In the genomic region with DNA sequence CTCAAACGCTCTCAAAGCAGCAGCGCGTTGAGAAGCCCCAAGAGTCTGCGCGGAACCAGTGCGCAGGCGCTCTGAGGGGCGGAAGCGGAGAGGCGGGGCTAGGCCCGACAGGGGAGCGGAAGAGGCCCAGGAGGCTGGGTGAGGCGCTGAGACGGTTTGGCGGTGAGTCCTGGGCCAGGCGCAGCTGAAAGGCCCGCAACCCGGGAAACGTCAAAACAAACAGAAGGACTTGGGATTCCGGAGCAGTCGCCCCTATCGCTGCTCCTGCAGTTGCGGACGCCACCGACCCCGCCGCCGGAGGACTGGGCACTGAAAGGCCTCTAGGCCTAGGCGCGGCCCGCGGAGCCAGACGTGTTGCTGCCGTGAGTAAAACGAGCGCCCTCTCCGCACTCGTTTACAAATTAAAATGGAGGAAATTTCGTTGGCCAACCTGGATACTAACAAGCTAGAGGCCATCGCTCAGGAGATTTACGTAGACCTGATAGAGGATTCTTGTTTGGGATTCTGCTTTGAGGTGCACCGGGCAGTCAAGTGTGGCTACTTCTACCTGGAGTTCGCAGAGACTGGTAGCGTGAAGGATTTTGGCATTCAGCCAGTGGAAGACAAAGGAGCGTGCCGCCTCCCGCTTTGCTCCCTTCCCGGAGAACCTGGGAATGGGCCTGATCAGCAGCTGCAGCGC, we compare ENCODE assay signal across 1 cellular context.
TF ChIP-seq lines count a peak whose summit lies in the region.

A gene with protein sequence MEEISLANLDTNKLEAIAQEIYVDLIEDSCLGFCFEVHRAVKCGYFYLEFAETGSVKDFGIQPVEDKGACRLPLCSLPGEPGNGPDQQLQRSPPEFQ (plus strand): TSS at position 129 of the 679 bp plus-strand sequence. CDS start 278 bp downstream, at position 407.

TF ChIP-seq in HepG2, 621 proteins besides CTCF, POLR2A, EP300 and RAD21 (continued from another document and continues in another):
- TF ChIP-seq, protein P1, sequence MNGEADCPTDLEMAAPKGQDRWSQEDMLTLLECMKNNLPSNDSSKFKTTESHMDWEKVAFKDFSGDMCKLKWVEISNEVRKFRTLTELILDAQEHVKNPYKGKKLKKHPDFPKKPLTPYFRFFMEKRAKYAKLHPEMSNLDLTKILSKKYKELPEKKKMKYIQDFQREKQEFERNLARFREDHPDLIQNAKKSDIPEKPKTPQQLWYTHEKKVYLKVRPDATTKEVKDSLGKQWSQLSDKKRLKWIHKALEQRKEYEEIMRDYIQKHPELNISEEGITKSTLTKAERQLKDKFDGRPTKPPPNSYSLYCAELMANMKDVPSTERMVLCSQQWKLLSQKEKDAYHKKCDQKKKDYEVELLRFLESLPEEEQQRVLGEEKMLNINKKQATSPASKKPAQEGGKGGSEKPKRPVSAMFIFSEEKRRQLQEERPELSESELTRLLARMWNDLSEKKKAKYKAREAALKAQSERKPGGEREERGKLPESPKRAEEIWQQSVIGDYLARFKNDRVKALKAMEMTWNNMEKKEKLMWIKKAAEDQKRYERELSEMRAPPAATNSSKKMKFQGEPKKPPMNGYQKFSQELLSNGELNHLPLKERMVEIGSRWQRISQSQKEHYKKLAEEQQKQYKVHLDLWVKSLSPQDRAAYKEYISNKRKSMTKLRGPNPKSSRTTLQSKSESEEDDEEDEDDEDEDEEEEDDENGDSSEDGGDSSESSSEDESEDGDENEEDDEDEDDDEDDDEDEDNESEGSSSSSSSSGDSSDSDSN (CRISPR knock-in tag; IDR thresholded peaks at IDR 0.05) = peak; percentile 86
- TF ChIP-seq ZNF24 (IDR thresholded peaks at IDR 0.05) (no peak), HOXA5 (CRISPR knock-in tag; IDR thresholded peaks at IDR 0.05) (peak; percentile 71), ZBTB1 (CRISPR knock-in tag; IDR thresholded peaks at IDR 0.05; ENCODE audit: borderline replicate concordance) (no peak), ZNF879 (CRISPR knock-in tag; IDR thresholded peaks at IDR 0.05) (peak; percentile 89; the same call in 1 of the 2 replicates), ZNF761 (CRISPR knock-in tag; conservative IDR thresholded peaks at IDR 0.05) (no peak), NKX3-1 (CRISPR knock-in tag; IDR thresholded peaks at IDR 0.05) (no peak), HOXA3 (CRISPR knock-in tag; IDR thresholded peaks at IDR 0.05) (peak; percentile 57; the same call in 1 of the 2 replicates), ZNF3 (CRISPR knock-in tag; IDR thresholded peaks at IDR 0.05) (0 out of 2 replicates have a peak, but pooled peaks have one; percentile 35), SIN3A (IDR thresholded peaks at IDR 0.05; ENCODE audit: borderline replicate concordance, low read depth, low read length) (peak; percentile 54; the same call in 1 of the 2 replicates), NFATC3 (CRISPR knock-in tag; IDR thresholded peaks at IDR 0.05) (no peak), ZNF644 (CRISPR knock-in tag; IDR thresholded peaks at IDR 0.05; ENCODE audit: low read depth) (no peak), RFXAP (CRISPR knock-in tag; IDR thresholded peaks at IDR 0.05; ENCODE audit: borderline replicate concordance) (no peak), YEATS2 (CRISPR knock-in tag; IDR thresholded peaks at IDR 0.05; ENCODE audit: borderline replicate concordance) (peak; percentile 94), MBD4 (IDR thresholded peaks at IDR 0.05; ENCODE audit: borderline replicate concordance, low read length) (no peak), MEIS2 (CRISPR knock-in tag; IDR thresholded peaks at IDR 0.05) (peak; percentile 71), NR2C2 (CRISPR knock-in tag; IDR thresholded peaks at IDR 0.05; ENCODE audit: borderline replicate concordance) (peak; percentile 16; the same call in 1 of the 2 replicates), ZNF546 (CRISPR knock-in tag; conservative IDR thresholded peaks at IDR 0.05) (no peak; the same call in 1 of the 2 replicates), ZNF569 (CRISPR knock-in tag; IDR thresholded peaks at IDR 0.05; ENCODE audit: borderline replicate concordance) (no peak), CEBPG (CRISPR knock-in tag; IDR thresholded peaks at IDR 0.05) (no peak), SSRP1 (CRISPR knock-in tag; IDR thresholded peaks at IDR 0.05) (no peak), ZNF598 (CRISPR knock-in tag; IDR thresholded peaks at IDR 0.05; ENCODE audit: borderline replicate concordance) (0 out of 2 replicates have a peak, but pooled peaks have one; percentile 34), CENPT (CRISPR knock-in tag; IDR thresholded peaks at IDR 0.05; ENCODE audit: low read depth) (no peak), FOSL2 (CRISPR knock-in tag; IDR thresholded peaks at IDR 0.05) (no peak), TMF1 (CRISPR knock-in tag; IDR thresholded peaks at IDR 0.05; ENCODE audit: low read depth) (peak; percentile 69; the same call in 1 of the 2 replicates), FOXJ3 (CRISPR knock-in tag; IDR thresholded peaks at IDR 0.05; ENCODE audit: borderline replicate concordance) (no peak; the same call in 1 of the 2 replicates), SPEN (CRISPR knock-in tag; IDR thresholded peaks at IDR 0.05; ENCODE audit: low read depth) (peak; percentile 99), BRD4 (CRISPR knock-in tag; IDR thresholded peaks at IDR 0.05) (no peak), POLR2AphosphoS2 (IDR thresholded peaks at IDR 0.05; ENCODE audit: low read depth, low read length) (no peak), SOX6 (IDR thresholded peaks at IDR 0.05) (no peak), SOX6 (CRISPR knock-in tag; IDR thresholded peaks at IDR 0.05) (peak; percentile 60), HNF4G (IDR thresholded peaks at IDR 0.05; ENCODE audit: borderline replicate concordance, low read depth, low read length) (no peak), HNF4G (CRISPR knock-in tag; IDR thresholded peaks at IDR 0.05; ENCODE audit: borderline replicate concordance, low read depth) (no peak), ZNF782 (CRISPR knock-in tag; IDR thresholded peaks at IDR 0.05; ENCODE audit: borderline replicate concordance) (peak; percentile 91), ZNF432 (CRISPR knock-in tag; IDR thresholded peaks at IDR 0.05; ENCODE audit: borderline replicate concordance) (no peak), CBFB (CRISPR knock-in tag; IDR thresholded peaks at IDR 0.05) (no peak), SOX5 (CRISPR knock-in tag; IDR thresholded peaks at IDR 0.05; ENCODE audit: borderline replicate concordance) (no peak), ZNF30 (CRISPR knock-in tag; IDR thresholded peaks at IDR 0.05) (peak; percentile 62; the same call in 1 of the 2 replicates), SRSF9 (IDR thresholded peaks at IDR 0.05; ENCODE audit: borderline replicate concordance, insufficient read depth, low read depth, low read length, poor library complexity, severe bottlenecking) (no peak)
- TF ChIP-seq, protein P2, sequence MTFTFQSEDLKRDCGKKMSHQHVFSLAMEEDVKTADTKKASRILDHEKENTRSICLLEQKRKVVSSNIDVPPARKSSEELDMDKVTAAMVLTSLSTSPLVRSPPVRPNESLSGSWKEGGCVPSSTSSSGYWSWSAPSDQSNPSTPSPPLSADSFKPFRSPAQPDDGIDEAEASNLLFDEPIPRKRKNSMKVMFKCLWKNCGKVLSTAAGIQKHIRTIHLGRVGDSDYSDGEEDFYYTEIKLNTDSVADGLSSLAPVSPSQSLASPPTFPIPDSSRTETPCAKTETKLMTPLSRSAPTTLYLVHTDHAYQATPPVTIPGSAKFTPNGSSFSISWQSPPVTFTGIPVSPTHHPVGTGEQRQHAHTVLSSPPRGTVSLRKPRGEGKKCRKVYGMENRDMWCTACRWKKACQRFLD (CRISPR knock-in tag; IDR thresholded peaks at IDR 0.05; ENCODE audit: borderline replicate concordance) = no peak
- TF ChIP-seq, protein P3, sequence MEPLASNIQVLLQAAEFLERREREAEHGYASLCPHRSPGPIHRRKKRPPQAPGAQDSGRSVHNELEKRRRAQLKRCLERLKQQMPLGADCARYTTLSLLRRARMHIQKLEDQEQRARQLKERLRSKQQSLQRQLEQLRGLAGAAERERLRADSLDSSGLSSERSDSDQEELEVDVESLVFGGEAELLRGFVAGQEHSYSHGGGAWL (CRISPR knock-in tag; IDR thresholded peaks at IDR 0.05) = peak; percentile 91
- TF ChIP-seq, protein P4, sequence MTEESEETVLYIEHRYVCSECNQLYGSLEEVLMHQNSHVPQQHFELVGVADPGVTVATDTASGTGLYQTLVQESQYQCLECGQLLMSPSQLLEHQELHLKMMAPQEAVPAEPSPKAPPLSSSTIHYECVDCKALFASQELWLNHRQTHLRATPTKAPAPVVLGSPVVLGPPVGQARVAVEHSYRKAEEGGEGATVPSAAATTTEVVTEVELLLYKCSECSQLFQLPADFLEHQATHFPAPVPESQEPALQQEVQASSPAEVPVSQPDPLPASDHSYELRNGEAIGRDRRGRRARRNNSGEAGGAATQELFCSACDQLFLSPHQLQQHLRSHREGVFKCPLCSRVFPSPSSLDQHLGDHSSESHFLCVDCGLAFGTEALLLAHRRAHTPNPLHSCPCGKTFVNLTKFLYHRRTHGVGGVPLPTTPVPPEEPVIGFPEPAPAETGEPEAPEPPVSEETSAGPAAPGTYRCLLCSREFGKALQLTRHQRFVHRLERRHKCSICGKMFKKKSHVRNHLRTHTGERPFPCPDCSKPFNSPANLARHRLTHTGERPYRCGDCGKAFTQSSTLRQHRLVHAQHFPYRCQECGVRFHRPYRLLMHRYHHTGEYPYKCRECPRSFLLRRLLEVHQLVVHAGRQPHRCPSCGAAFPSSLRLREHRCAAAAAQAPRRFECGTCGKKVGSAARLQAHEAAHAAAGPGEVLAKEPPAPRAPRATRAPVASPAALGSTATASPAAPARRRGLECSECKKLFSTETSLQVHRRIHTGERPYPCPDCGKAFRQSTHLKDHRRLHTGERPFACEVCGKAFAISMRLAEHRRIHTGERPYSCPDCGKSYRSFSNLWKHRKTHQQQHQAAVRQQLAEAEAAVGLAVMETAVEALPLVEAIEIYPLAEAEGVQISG (CRISPR knock-in tag; IDR thresholded peaks at IDR 0.05) = peak; percentile 82
- TF ChIP-seq, protein P5, sequence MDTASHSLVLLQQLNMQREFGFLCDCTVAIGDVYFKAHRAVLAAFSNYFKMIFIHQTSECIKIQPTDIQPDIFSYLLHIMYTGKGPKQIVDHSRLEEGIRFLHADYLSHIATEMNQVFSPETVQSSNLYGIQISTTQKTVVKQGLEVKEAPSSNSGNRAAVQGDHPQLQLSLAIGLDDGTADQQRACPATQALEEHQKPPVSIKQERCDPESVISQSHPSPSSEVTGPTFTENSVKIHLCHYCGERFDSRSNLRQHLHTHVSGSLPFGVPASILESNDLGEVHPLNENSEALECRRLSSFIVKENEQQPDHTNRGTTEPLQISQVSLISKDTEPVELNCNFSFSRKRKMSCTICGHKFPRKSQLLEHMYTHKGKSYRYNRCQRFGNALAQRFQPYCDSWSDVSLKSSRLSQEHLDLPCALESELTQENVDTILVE (CRISPR knock-in tag; IDR thresholded peaks at IDR 0.05) = peak; percentile 88
- TF ChIP-seq, protein P6, sequence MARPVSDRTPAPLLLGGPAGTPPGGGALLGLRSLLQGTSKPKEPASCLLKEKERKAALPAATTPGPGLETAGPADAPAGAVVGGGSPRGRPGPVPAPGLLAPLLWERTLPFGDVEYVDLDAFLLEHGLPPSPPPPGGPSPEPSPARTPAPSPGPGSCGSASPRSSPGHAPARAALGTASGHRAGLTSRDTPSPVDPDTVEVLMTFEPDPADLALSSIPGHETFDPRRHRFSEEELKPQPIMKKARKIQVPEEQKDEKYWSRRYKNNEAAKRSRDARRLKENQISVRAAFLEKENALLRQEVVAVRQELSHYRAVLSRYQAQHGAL (CRISPR knock-in tag; IDR thresholded peaks at IDR 0.05; ENCODE audit: not compliant biosample characterization) = no peak
- TF ChIP-seq, protein P7, sequence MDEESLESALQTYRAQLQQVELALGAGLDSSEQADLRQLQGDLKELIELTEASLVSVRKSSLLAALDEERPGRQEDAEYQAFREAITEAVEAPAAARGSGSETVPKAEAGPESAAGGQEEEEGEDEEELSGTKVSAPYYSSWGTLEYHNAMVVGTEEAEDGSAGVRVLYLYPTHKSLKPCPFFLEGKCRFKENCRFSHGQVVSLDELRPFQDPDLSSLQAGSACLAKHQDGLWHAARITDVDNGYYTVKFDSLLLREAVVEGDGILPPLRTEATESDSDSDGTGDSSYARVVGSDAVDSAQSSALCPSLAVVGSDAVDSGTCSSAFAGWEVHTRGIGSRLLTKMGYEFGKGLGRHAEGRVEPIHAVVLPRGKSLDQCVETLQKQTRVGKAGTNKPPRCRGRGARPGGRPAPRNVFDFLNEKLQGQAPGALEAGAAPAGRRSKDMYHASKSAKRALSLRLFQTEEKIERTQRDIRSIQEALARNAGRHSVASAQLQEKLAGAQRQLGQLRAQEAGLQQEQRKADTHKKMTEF (CRISPR knock-in tag; IDR thresholded peaks at IDR 0.05) = peak; percentile 84
- TF ChIP-seq, protein P8, sequence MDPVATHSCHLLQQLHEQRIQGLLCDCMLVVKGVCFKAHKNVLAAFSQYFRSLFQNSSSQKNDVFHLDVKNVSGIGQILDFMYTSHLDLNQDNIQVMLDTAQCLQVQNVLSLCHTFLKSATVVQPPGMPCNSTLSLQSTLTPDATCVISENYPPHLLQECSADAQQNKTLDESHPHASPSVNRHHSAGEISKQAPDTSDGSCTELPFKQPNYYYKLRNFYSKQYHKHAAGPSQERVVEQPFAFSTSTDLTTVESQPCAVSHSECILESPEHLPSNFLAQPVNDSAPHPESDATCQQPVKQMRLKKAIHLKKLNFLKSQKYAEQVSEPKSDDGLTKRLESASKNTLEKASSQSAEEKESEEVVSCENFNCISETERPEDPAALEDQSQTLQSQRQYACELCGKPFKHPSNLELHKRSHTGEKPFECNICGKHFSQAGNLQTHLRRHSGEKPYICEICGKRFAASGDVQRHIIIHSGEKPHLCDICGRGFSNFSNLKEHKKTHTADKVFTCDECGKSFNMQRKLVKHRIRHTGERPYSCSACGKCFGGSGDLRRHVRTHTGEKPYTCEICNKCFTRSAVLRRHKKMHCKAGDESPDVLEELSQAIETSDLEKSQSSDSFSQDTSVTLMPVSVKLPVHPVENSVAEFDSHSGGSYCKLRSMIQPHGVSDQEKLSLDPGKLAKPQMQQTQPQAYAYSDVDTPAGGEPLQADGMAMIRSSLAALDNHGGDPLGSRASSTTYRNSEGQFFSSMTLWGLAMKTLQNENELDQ (CRISPR knock-in tag; IDR thresholded peaks at IDR 0.05; ENCODE audit: borderline replicate concordance) = no peak
